ENCODE assay signal across 32 cellular contexts in genomic region chr2:36006444-36006843, GRCh38.
"Had no signal": no experiment of that assay in that cellular context is flagged by ENCODE, and none has a peak within 500 bp of the region (broad histone marks: within the 10 kb centered on the region; RNA-seq: fewer than 3 reads in every experiment).

No MANE protein-coding gene starts in this region.

- H3K27me3 Mint-ChIP-seq: naive thymus-derived CD8-positive, alpha-beta T cell; natural killer cell treated with Interleukin-12 subunit alpha and Interleukin-12 subunit beta and Interleukin-15 and Interleukin-18, amount 100 ng/mL, for 72 hours; progenitor cell of endocrine pancreas; stimulated activated memory B cell treated with anti-CD40 and anti-IgM and Interleukin-4, amounts not matched to agents 10 μg/mL and 1 μg/mL and 100 μg/mL, for 72 hours; stimulated activated naive CD8-positive, alpha-beta T cell treated with anti-CD3 and anti-CD28 coated beads, Interleukin-15, amount 100 ng/mL, for 72 hours; type B pancreatic cell had no signal

- H3K27ac Mint-ChIP-seq: naive thymus-derived CD8-positive, alpha-beta T cell; natural killer cell treated with Interleukin-12 subunit alpha and Interleukin-12 subunit beta and Interleukin-15 and Interleukin-18, amount 100 ng/mL, for 72 hours; nephron progenitor cell; neural progenitor cell; progenitor cell of endocrine pancreas; stimulated activated memory B cell treated with anti-CD40 and anti-IgM and Interleukin-4, amounts not matched to agents 10 μg/mL and 1 μg/mL and 100 μg/mL, for 72 hours; stimulated activated naive CD8-positive, alpha-beta T cell treated with anti-CD3 and anti-CD28 coated beads, Interleukin-15, amount 100 ng/mL, for 72 hours; type B pancreatic cell had no signal

- H3K9me3 ChIP-seq: ovary, psoas muscle, spleen, suprapubic skin, testis, tibial artery, transverse colon, upper lobe of right lung, uterus had no signal

- H3K4me3 Mint-ChIP-seq: naive thymus-derived CD8-positive, alpha-beta T cell; natural killer cell treated with Interleukin-12 subunit alpha and Interleukin-12 subunit beta and Interleukin-15 and Interleukin-18, amount 100 ng/mL, for 72 hours; nephron progenitor cell; neural progenitor cell; stimulated activated memory B cell treated with anti-CD40 and anti-IgM and Interleukin-4, amounts not matched to agents 10 μg/mL and 1 μg/mL and 100 μg/mL, for 72 hours; stimulated activated naive CD8-positive, alpha-beta T cell treated with anti-CD3 and anti-CD28 coated beads, Interleukin-15, amount 100 ng/mL, for 72 hours; type B pancreatic cell had no signal

- H3K27me3 ChIP-seq: neural progenitor cell, ovary, spleen, suprapubic skin, testis, tibial artery, transverse colon, upper lobe of right lung, uterus had no signal

- H3K79me2 ChIP-seq: parathyroid adenoma had no signal

- ATAC-seq: naive thymus-derived CD8-positive, alpha-beta T cell; natural killer cell treated with Interleukin-12 subunit alpha and Interleukin-12 subunit beta and Interleukin-15 and Interleukin-18, amount 100 ng/mL, for 72 hours; psoas muscle; right cardiac atrium; sciatic nerve; stimulated activated memory B cell treated with anti-CD40 and anti-IgM and Interleukin-4, amounts not matched to agents 10 μg/mL and 1 μg/mL and 100 μg/mL, for 72 hours; stimulated activated naive CD8-positive, alpha-beta T cell treated with anti-CD3 and anti-CD28 coated beads, Interleukin-15, amount 100 ng/mL, for 72 hours; stimulated activated naive CD8-positive, alpha-beta T cell treated with anti-CD3 and anti-CD28 coated beads, Interleukin-15, Interleukin-2, amounts not matched to agents 100 U/mL and 50 U/mL, for 24 hours; upper lobe of right lung had no signal

- H3K27ac ChIP-seq: neural progenitor cell, ovary, parathyroid adenoma, psoas muscle, skin epidermis, spleen, suprapubic skin, testis, tibial artery, transverse colon, upper lobe of right lung, uterus had no signal

- DNase-seq: naive thymus-derived CD8-positive, alpha-beta T cell; nephron progenitor cell; occipital lobe; ovary; posterior cingulate gyrus; psoas muscle; spleen; stimulated activated CD4-positive, alpha-beta T cell treated with anti-CD3 and anti-CD28 coated beads, Interleukin-12 subunit alpha, Interleukin-12 subunit beta, amount 100 ng/mL, for 4 hours; stimulated activated CD4-positive, alpha-beta T cell treated with anti-CD3 and anti-CD28 coated beads, Interleukin-1b, Interleukin-23, amount 100 ng/mL, for 48 hours; stimulated activated CD4-positive, alpha-beta T cell treated with anti-CD3 and anti-CD28 coated beads, Interleukin-4, amount 100 ng/mL, for 1 hour; stimulated activated CD4-positive, alpha-beta T cell treated with anti-CD3 and anti-CD28 coated beads, Interleukin-4, amount 100 ng/mL, for 4 hours; stimulated activated CD8-positive, alpha-beta memory T cell treated with anti-CD3 and anti-CD28 coated beads, Interleukin-4, amount 100 ng/mL, for 48 hours; stimulated activated naive CD4-positive, alpha-beta T cell; stimulated activated naive CD8-positive, alpha-beta T cell treated with anti-CD3 and anti-CD28 coated beads, Interleukin-15, amount 100 ng/mL, for 72 hours; stimulated activated naive CD8-positive, alpha-beta T cell treated with anti-CD3 and anti-CD28 coated beads, Interleukin-15, Interleukin-2, amounts not matched to agents 100 U/mL and 50 U/mL, for 24 hours; substantia nigra; testis; tibial artery; transverse colon; upper lobe of right lung; uterus had no signal

- H3K4me2 ChIP-seq: neural progenitor cell, smooth muscle cell had no signal

- H3K9me3 Mint-ChIP-seq: naive thymus-derived CD8-positive, alpha-beta T cell; natural killer cell treated with Interleukin-12 subunit alpha and Interleukin-12 subunit beta and Interleukin-15 and Interleukin-18, amount 100 ng/mL, for 72 hours; nephron progenitor cell; neural progenitor cell; stimulated activated memory B cell treated with anti-CD40 and anti-IgM and Interleukin-4, amounts not matched to agents 10 μg/mL and 1 μg/mL and 100 μg/mL, for 72 hours; stimulated activated naive CD8-positive, alpha-beta T cell treated with anti-CD3 and anti-CD28 coated beads, Interleukin-15, amount 100 ng/mL, for 72 hours; type B pancreatic cell had no signal

- H3K36me3 ChIP-seq: neural progenitor cell, ovary, spleen, suprapubic skin, tibial artery, transverse colon, upper lobe of right lung, uterus had no signal

- H3K4me3 ChIP-seq: neural progenitor cell, ovary, psoas muscle, skin epidermis, smooth muscle cell, spleen, suprapubic skin, testis, tibial artery, transverse colon, upper lobe of right lung, uterus had no signal

- H3K36me3 Mint-ChIP-seq: naive thymus-derived CD8-positive, alpha-beta T cell; natural killer cell treated with Interleukin-12 subunit alpha and Interleukin-12 subunit beta and Interleukin-15 and Interleukin-18, amount 100 ng/mL, for 72 hours; neural progenitor cell; stimulated activated memory B cell treated with anti-CD40 and anti-IgM and Interleukin-4, amounts not matched to agents 10 μg/mL and 1 μg/mL and 100 μg/mL, for 72 hours; type B pancreatic cell had no signal

- H2AFZ ChIP-seq: neural progenitor cell, parathyroid adenoma had no signal

- H3K4me1 Mint-ChIP-seq: naive thymus-derived CD8-positive, alpha-beta T cell; nephron progenitor cell; neural progenitor cell; stimulated activated memory B cell treated with anti-CD40 and anti-IgM and Interleukin-4, amounts not matched to agents 10 μg/mL and 1 μg/mL and 100 μg/mL, for 72 hours; stimulated activated naive CD8-positive, alpha-beta T cell treated with anti-CD3 and anti-CD28 coated beads, Interleukin-15, amount 100 ng/mL, for 72 hours had no signal

- H3K9ac ChIP-seq: neural progenitor cell, parathyroid adenoma had no signal

- H3K4me1 ChIP-seq: neural progenitor cell, parathyroid adenoma, psoas muscle, spleen, suprapubic skin, testis, tibial artery, transverse colon, upper lobe of right lung, uterus had no signal
